In the genomic region with DNA sequence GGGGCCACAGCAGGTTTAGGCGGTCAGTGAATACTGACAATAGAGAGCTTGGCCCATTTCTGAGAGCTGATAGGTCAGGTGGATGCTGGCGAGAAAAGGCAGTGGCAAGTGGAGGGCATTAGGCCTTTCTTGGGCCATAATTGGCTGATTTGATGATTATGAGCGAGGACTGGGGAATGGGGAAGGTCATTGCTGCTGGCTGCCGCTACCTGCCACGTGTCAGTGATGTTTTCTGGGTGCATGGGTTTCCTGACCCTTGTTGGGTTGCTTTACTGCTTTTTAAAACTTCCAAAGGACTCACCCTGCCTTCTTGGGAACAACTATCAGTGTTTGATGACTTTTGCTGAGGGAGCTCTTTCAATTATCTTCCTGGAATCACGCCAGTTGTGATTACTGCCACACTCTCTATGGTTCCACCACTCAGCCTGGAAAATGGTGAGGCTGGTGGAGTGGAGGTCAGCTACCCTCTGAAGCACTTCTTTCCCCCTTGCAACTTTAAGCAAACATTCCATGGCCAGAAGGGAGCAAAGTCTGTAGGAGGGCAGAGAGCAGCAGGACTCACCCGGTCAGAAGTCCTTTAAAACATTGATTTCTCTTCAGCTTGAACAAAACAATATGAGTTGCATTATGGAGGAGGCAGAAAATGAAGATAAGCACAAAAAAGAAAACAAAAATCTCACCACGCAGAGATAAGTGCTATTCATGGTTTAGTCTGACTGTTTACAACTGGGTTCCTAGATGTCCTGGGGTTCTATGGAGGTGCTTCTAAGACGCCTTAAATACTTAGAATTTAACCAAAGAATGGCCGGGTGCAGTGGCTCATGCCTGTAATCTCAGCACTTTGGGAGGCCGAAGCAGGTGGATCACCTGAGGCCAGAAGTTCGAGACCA, we compare ENCODE assay signal across 16 cellular contexts. TPM values are rescaled to one million over a fixed set of nuclear protein-coding genes. Genes with fewer than 3 reads are reported as not detected.
"Had no signal": no experiment of that assay in that cellular context is flagged by ENCODE, and none has a peak within 500 bp of the region (broad histone marks: within the 10 kb centered on the region; RNA-seq: fewer than 3 reads in every experiment).

No MANE protein-coding gene starts in this region.

- H3K27ac Mint-ChIP-seq: activated CD4-positive, alpha-beta T cell treated with anti-CD3 and anti-CD28 coated beads for 36 hours; activated naive CD4-positive, alpha-beta T cell treated with anti-CD3 and anti-CD28 coated beads, Interleukin-2, amount 50 U/mL, for 24 hours; stimulated activated naive B cell treated with anti-CD40 and anti-IgM and Interleukin-4, amounts not matched to agents 10 μg/mL and 1 μg/mL and 100 μg/mL, for 72 hours; WTC11 had no signal

- H3K36me3 Mint-ChIP-seq: activated naive CD4-positive, alpha-beta T cell treated with anti-CD3 and anti-CD28 coated beads, Interleukin-2, amount 50 U/mL, for 24 hours; naive thymus-derived CD8-positive, alpha-beta T cell; WTC11 had no signal

- H3K27me3 Mint-ChIP-seq: activated CD4-positive, alpha-beta T cell treated with anti-CD3 and anti-CD28 coated beads for 36 hours; activated naive CD4-positive, alpha-beta T cell treated with anti-CD3 and anti-CD28 coated beads, Interleukin-2, amount 50 U/mL, for 24 hours; central memory CD8-positive, alpha-beta T cell had no signal

- DNase-seq: activated CD4-positive, alpha-beta T cell treated with anti-CD3 and anti-CD28 coated beads for 36 hours; activated CD4-positive, alpha-beta T cell treated with anti-CD3 and anti-CD28 coated beads, Interleukin-2, amount 50 U/mL, for 48 hours; activated gamma-delta T cell; heart left ventricle; mesenchymal stem cell; naive thymus-derived CD8-positive, alpha-beta T cell; stimulated activated naive B cell treated with anti-CD40 and anti-IgM and Interleukin-4, amounts not matched to agents 10 μg/mL and 1 μg/mL and 100 μg/mL, for 72 hours had no signal

- H3K4me1 Mint-ChIP-seq: activated CD4-positive, alpha-beta T cell treated with anti-CD3 and anti-CD28 coated beads for 36 hours; activated naive CD4-positive, alpha-beta T cell treated with anti-CD3 and anti-CD28 coated beads, Interleukin-2, amount 50 U/mL, for 24 hours; central memory CD8-positive, alpha-beta T cell; naive thymus-derived CD8-positive, alpha-beta T cell; stimulated activated naive B cell treated with anti-CD40 and anti-IgM and Interleukin-4, amounts not matched to agents 10 μg/mL and 1 μg/mL and 100 μg/mL, for 72 hours; WTC11 had no signal

- H3K4me3 Mint-ChIP-seq: activated CD4-positive, alpha-beta T cell treated with anti-CD3 and anti-CD28 coated beads for 36 hours; activated naive CD4-positive, alpha-beta T cell treated with anti-CD3 and anti-CD28 coated beads, Interleukin-2, amount 50 U/mL, for 24 hours; central memory CD8-positive, alpha-beta T cell; naive thymus-derived CD8-positive, alpha-beta T cell; stimulated activated naive B cell treated with anti-CD40 and anti-IgM and Interleukin-4, amounts not matched to agents 10 μg/mL and 1 μg/mL and 100 μg/mL, for 72 hours; WTC11 had no signal

- H3K9me3 Mint-ChIP-seq: activated naive CD4-positive, alpha-beta T cell treated with anti-CD3 and anti-CD28 coated beads, Interleukin-2, amount 50 U/mL, for 24 hours; central memory CD8-positive, alpha-beta T cell; stimulated activated naive B cell treated with anti-CD40 and anti-IgM and Interleukin-4, amounts not matched to agents 10 μg/mL and 1 μg/mL and 100 μg/mL, for 72 hours had no signal

RNA-seq across cellular contexts. Expression of gene SLC10A1, which starts 12.1 kb away (rescaled TPM):
- total RNA-seq: activated CD4-positive, alpha-beta T cell treated with anti-CD3 and anti-CD28 coated beads for 36 hours; ascending aorta; esophagus mucosa; gastroesophageal sphincter; heart left ventricle; lower leg skin; naive thymus-derived CD8-positive, alpha-beta T cell; renal cortical epithelial cell; urinary bladder had no signal
